Comparison of ENCODE assay signal across 1 cellular context in genomic region chr6:6724319-6725119, GRCh38.
TF ChIP-seq lines count a peak whose summit lies in the region.

No MANE protein-coding gene starts in this region.

TF ChIP-seq in HepG2, 621 proteins besides CTCF, POLR2A, EP300 and RAD21 (continued from another document and continues in another):
- TF ChIP-seq ZBTB25 (CRISPR knock-in tag; IDR thresholded peaks at IDR 0.05) (peak; percentile 62; the same call in 1 of the 2 replicates), NR1H2 (CRISPR knock-in tag; IDR thresholded peaks at IDR 0.05; ENCODE audit: borderline replicate concordance, low read depth) (no peak), GLMP (CRISPR knock-in tag; IDR thresholded peaks at IDR 0.05; ENCODE audit: borderline replicate concordance) (no peak), KLF16 (CRISPR knock-in tag; IDR thresholded peaks at IDR 0.05) (no peak), ZNF33B (CRISPR knock-in tag; IDR thresholded peaks at IDR 0.05) (0 out of 2 replicates have a peak, but pooled peaks have one; percentile 26), ZNF280B (CRISPR knock-in tag; IDR thresholded peaks at IDR 0.05; ENCODE audit: borderline replicate concordance) (0 out of 2 replicates have a peak, but pooled peaks have one; percentile 33), PTBP1 (IDR thresholded peaks at IDR 0.05; ENCODE audit: low read depth, low read length, poor library complexity, severe bottlenecking) (no peak), ESRRA (CRISPR knock-in tag; IDR thresholded peaks at IDR 0.05; ENCODE audit: low read depth) (no peak), DRAP1 (CRISPR knock-in tag; IDR thresholded peaks at IDR 0.05) (no peak; the same call in 1 of the 2 replicates), MIER2 (CRISPR knock-in tag; IDR thresholded peaks at IDR 0.05) (no peak), RBM39 (IDR thresholded peaks at IDR 0.05; ENCODE audit: low read depth, low read length, poor library complexity, severe bottlenecking) (no peak), NFKB2 (CRISPR knock-in tag; IDR thresholded peaks at IDR 0.05; ENCODE audit: borderline replicate concordance) (no peak; the same call in 1 of the 2 replicates), ZNF567 (CRISPR knock-in tag; IDR thresholded peaks at IDR 0.05; ENCODE audit: borderline replicate concordance) (no peak), ZNF557 (CRISPR knock-in tag; IDR thresholded peaks at IDR 0.05) (no peak), ELK4 (CRISPR knock-in tag; IDR thresholded peaks at IDR 0.05; ENCODE audit: borderline replicate concordance) (no peak), SP140L (CRISPR knock-in tag; IDR thresholded peaks at IDR 0.05; ENCODE audit: borderline replicate concordance) (0 out of 2 replicates have a peak, but pooled peaks have one; percentile 9), GTF3A (CRISPR knock-in tag; conservative IDR thresholded peaks at IDR 0.05) (peak; percentile 75; the same call in 1 of the 2 replicates), ZNF577 (CRISPR knock-in tag; IDR thresholded peaks at IDR 0.05; ENCODE audit: borderline replicate concordance, low read depth) (no peak), FOXA1 (IDR thresholded peaks at IDR 0.05) (no peak), FOXA1 (CRISPR knock-in tag; IDR thresholded peaks at IDR 0.05) (no peak), ZNF235 (CRISPR knock-in tag; IDR thresholded peaks at IDR 0.05; ENCODE audit: borderline replicate concordance) (no peak), CBX1 (IDR thresholded peaks at IDR 0.05; ENCODE audit: low read depth) (no peak), ZNF510 (CRISPR knock-in tag; IDR thresholded peaks at IDR 0.05; ENCODE audit: low read depth) (no peak), NAIF1 (CRISPR knock-in tag; IDR thresholded peaks at IDR 0.05; ENCODE audit: borderline replicate concordance) (no peak), TIGD3 (CRISPR knock-in tag; IDR thresholded peaks at IDR 0.05; ENCODE audit: borderline replicate concordance) (no peak), GMEB2 (CRISPR knock-in tag; IDR thresholded peaks at IDR 0.05; ENCODE audit: low read depth) (no peak), ZNF530 (CRISPR knock-in tag; IDR thresholded peaks at IDR 0.05; ENCODE audit: low read depth) (no peak), RNF219 (CRISPR knock-in tag; IDR thresholded peaks at IDR 0.05) (no peak), MED1 (CRISPR knock-in tag; IDR thresholded peaks at IDR 0.05) (no peak; the same call in 1 of the 2 replicates), MXD4 (CRISPR knock-in tag; IDR thresholded peaks at IDR 0.05) (no peak), PHF8 (CRISPR knock-in tag; IDR thresholded peaks at IDR 0.05) (no peak), NPAS2 (CRISPR knock-in tag; IDR thresholded peaks at IDR 0.05; ENCODE audit: borderline replicate concordance) (no peak), PAX8 (CRISPR knock-in tag; IDR thresholded peaks at IDR 0.05; ENCODE audit: borderline replicate concordance) (no peak), ZNF10 (CRISPR knock-in tag; IDR thresholded peaks at IDR 0.05; ENCODE audit: borderline replicate concordance, low read depth) (no peak), SMC3 (IDR thresholded peaks at IDR 0.05; ENCODE audit: low read length) (peak; percentile 54), ZGPAT (CRISPR knock-in tag; IDR thresholded peaks at IDR 0.05) (no peak; the same call in 1 of the 2 replicates), ZNF431 (CRISPR knock-in tag; IDR thresholded peaks at IDR 0.05; ENCODE audit: borderline replicate concordance, low read depth) (no peak), EHMT2 (IDR thresholded peaks at IDR 0.05; ENCODE audit: borderline replicate concordance, low read depth, low read length) (no peak), ELF3 (CRISPR knock-in tag; IDR thresholded peaks at IDR 0.05) (no peak), HOXA7 (CRISPR knock-in tag; IDR thresholded peaks at IDR 0.05) (no peak), ADNP (CRISPR knock-in tag; IDR thresholded peaks at IDR 0.05) (no peak), HINFP (CRISPR knock-in tag; IDR thresholded peaks at IDR 0.05; ENCODE audit: low read depth) (peak; percentile 61; the same call in 1 of the 2 replicates), WIZ (CRISPR knock-in tag; IDR thresholded peaks at IDR 0.05) (no peak; the same call in 1 of the 2 replicates), ZSCAN29 (CRISPR knock-in tag; conservative IDR thresholded peaks at IDR 0.05) (no peak), TSC22D2 (CRISPR knock-in tag; IDR thresholded peaks at IDR 0.05; ENCODE audit: borderline replicate concordance) (0 out of 2 replicates have a peak, but pooled peaks have one; percentile 50), RELA (CRISPR knock-in tag; IDR thresholded peaks at IDR 0.05) (no peak), ZBTB21 (CRISPR knock-in tag; IDR thresholded peaks at IDR 0.05) (no peak), NCOR1 (IDR thresholded peaks at IDR 0.05; ENCODE audit: borderline replicate concordance, low read length) (no peak), ZKSCAN1 (IDR thresholded peaks at IDR 0.05; ENCODE audit: low read length) (no peak), FOXP1 (IDR thresholded peaks at IDR 0.05) (no peak), FOXP1 (CRISPR knock-in tag; IDR thresholded peaks at IDR 0.05) (no peak), ZNF251 (CRISPR knock-in tag; IDR thresholded peaks at IDR 0.05) (no peak), ZNF800 (CRISPR knock-in tag; IDR thresholded peaks at IDR 0.05) (no peak)
